In genomic region chr6:17820055-17820454, GRCh38 we compare ENCODE assay signal across 12 cellular contexts.
A peak's percentile ranks its signal among the peaks of the same experiment; 100 is the strongest.
DNase-seq lines count a peak whose midpoint lies in the region; ATAC-seq, FAIRE-seq and TF ChIP-seq lines count a peak whose summit lies in the region.
"Had no signal": no experiment of that assay in that cellular context is flagged by ENCODE, and none has a peak within 500 bp of the region (broad histone marks: within the 10 kb centered on the region; RNA-seq: fewer than 3 reads in every experiment).

No MANE protein-coding gene starts in this region.

- POLR2A ChIA-PET in HepG2 (lab: Yijun Ruan, JAX) = no interaction called here

- TF ChIP-seq POLR2A in HepG2 (IDR thresholded peaks at IDR 0.05; ENCODE audit: insufficient read depth in 1 of 2, low read depth in 2 of 2, low read length in 2 of 2) (no peak), right lobe of liver (IDR thresholded peaks at IDR 0.05) (no peak), erythroblast (IDR thresholded peaks at IDR 0.05; ENCODE audit: low read length) (no peak)

- H3K27ac ChIP-seq in HepG2 (ENCODE audit: extremely low read length, insufficient read depth, low read length) (no peak overlapping the region), right lobe of liver (no peak overlapping the region)
- H3K27ac ChIP-seq: BLaER1, breast epithelium, epithelial cell of prostate had no signal

- H3K4me3 ChIP-seq in HepG2 (replicated peaks in 1 of 3; ENCODE audit: insufficient read depth in 1 of 3, low read depth in 2 of 3, low read length in 3 of 3) = no peak overlapping the region
- H3K4me3 ChIP-seq in right lobe of liver = no peak overlapping the region
- H3K4me3 ChIP-seq: BLaER1, breast epithelium had no signal

- FAIRE-seq in HepG2 (lab: Jason Lieb, UNC) = no peak

- peaks cover 3 to 8% of the 10 kb centered on the region in 2 experiments; a peak in 3 of 5 replicates for H3K36me3 ChIP-seq in HepG2 (replicated peaks in 1 of 2; ENCODE audit: control insufficient read depth in 1 of 2, insufficient read depth in 2 of 2, low read length in 2 of 2)
- H3K36me3 ChIP-seq in right lobe of liver = peaks cover 0 to 4% (median 0%) of the 10 kb centered on the region in 4 donors
- H3K36me3 ChIP-seq: breast epithelium had no signal

- no peak for TF ChIP-seq RAD21 in HepG2 (CRISPR knock-in tag; IDR thresholded peaks at IDR 0.05)

- DNase-seq in HepG2 (ENCODE audit: low spot score) = peak; percentile 32
- DNase-seq in right lobe of liver = no peak
- peak; percentile 75 for DNase-seq in NCI-H510A treated with DMSO at 0.1 percent for 48 hours (lab: John Stamatoyannopoulos, UW)
- DNase-seq in erythroblast (lab: John Stamatoyannopoulos, UW) = peak; percentile 40 to 51
- no peak for DNase-seq in NCI-H446 (lab: John Stamatoyannopoulos, UW)
- no peak for DNase-seq in NCI-H1048 (lab: John Stamatoyannopoulos, UW)
- no peak for DNase-seq in stimulated activated CD8-positive, alpha-beta memory T cell treated with anti-CD3 and anti-CD28 coated beads, Interleukin-4, amount 100 ng/mL, for 48 hours
- DNase-seq: natural killer cell had no signal

- 92% methylated on average over 7 of the region's 7 CpGs for WGBS in HepG2 (ENCODE audit: low lambda C conversion rate)
- 75% methylated on average over 6 of the region's 7 CpGs for WGBS in right lobe of liver (ENCODE audit: insufficient coverage, low coverage, low lambda C conversion rate, missing lambda C conversion rate)

- intact Hi-C loops in HepG2 (cut with micrococcal nuclease; ENCODE audit: unreplicated experiment) (no loop called here), right lobe of liver (cut with DNase I) (no loop called here)

- ATAC-seq in HepG2 = peak; percentile 69
- no peak for ATAC-seq in right lobe of liver
- no peak for ATAC-seq in HG02973 (IDR thresholded peaks at IDR 0.05; ENCODE audit: unreplicated experiment)
- ATAC-seq: natural killer cell had no signal

- H3K79me2 ChIP-seq in HepG2 (ENCODE audit: insufficient read depth, low read length) = no peaks in the 10 kb centered on the region

- BruUV-seq in HepG2 (replicated peaks; lab: Mats Ljungman, UMichigan) = no TSS peak

- no peak overlapping the region for H3K4me2 ChIP-seq in HepG2 (ENCODE audit: low read depth, low read length)
- H3K4me2 ChIP-seq: BLaER1 had no signal

- H4K20me1 ChIP-seq in HepG2 (ENCODE audit: insufficient read depth, low read length) = no peaks in the 10 kb centered on the region
- H4K20me1 ChIP-seq: BLaER1 had no signal

- H3K9me3 ChIP-seq in HepG2 (ENCODE audit: low read length) (no peaks in the 10 kb centered on the region), right lobe of liver (no peaks in the 10 kb centered on the region)
- H3K9me3 ChIP-seq: BLaER1, breast epithelium had no signal

- H3K9ac ChIP-seq in HepG2 (ENCODE audit: insufficient read depth, low read depth, low read length) = no peak overlapping the region
- H3K9ac ChIP-seq: BLaER1 had no signal

- CTCF ChIA-PET in HepG2 (lab: Yijun Ruan, JAX; ENCODE audit: low intra/inter-chr PET ratio, low total read pairs) = no interaction called here

- TF ChIP-seq EP300 in HepG2 (IDR thresholded peaks at IDR 0.05; ENCODE audit: low read depth in 2 of 2, low read length in 2 of 2) (no peak), HepG2 (CRISPR knock-in tag; IDR thresholded peaks at IDR 0.05; ENCODE audit: borderline replicate concordance) (no peak)

- peaks cover 14% of the 10 kb centered on the region for H3K4me1 ChIP-seq in HepG2 (ENCODE audit: insufficient read depth, low read length)
- peaks cover 0 to 11% (median 0%) of the 10 kb centered on the region in 4 donors for H3K4me1 ChIP-seq in right lobe of liver
- H3K4me1 ChIP-seq: BLaER1, breast epithelium had no signal

- no peak overlapping the region for H2AFZ ChIP-seq in HepG2 (ENCODE audit: low read length)

- in situ Hi-C loops in HepG2 (cut with HindIII; ENCODE audit: extremely low pct_ligation_motif_present, low pct_unique_long_range_greater_than_20kb) = no loop called here

- no peaks in the 10 kb centered on the region for H3K27me3 ChIP-seq in HepG2 (ENCODE audit: control insufficient read depth in 1 of 2, insufficient read depth in 2 of 2, low read length in 2 of 2)
- H3K27me3 ChIP-seq in right lobe of liver = no peaks in the 10 kb centered on the region
- H3K27me3 ChIP-seq: BLaER1, breast epithelium had no signal

- TF ChIP-seq CTCF in HepG2 (CRISPR knock-in tag; IDR thresholded peaks at IDR 0.05) = no peak
- no peak for TF ChIP-seq CTCF in right lobe of liver (IDR thresholded peaks at IDR 0.05)

TF ChIP-seq in HepG2, 621 proteins besides CTCF, POLR2A, EP300 and RAD21 (continues in another document):
- TF ChIP-seq, protein P1, sequence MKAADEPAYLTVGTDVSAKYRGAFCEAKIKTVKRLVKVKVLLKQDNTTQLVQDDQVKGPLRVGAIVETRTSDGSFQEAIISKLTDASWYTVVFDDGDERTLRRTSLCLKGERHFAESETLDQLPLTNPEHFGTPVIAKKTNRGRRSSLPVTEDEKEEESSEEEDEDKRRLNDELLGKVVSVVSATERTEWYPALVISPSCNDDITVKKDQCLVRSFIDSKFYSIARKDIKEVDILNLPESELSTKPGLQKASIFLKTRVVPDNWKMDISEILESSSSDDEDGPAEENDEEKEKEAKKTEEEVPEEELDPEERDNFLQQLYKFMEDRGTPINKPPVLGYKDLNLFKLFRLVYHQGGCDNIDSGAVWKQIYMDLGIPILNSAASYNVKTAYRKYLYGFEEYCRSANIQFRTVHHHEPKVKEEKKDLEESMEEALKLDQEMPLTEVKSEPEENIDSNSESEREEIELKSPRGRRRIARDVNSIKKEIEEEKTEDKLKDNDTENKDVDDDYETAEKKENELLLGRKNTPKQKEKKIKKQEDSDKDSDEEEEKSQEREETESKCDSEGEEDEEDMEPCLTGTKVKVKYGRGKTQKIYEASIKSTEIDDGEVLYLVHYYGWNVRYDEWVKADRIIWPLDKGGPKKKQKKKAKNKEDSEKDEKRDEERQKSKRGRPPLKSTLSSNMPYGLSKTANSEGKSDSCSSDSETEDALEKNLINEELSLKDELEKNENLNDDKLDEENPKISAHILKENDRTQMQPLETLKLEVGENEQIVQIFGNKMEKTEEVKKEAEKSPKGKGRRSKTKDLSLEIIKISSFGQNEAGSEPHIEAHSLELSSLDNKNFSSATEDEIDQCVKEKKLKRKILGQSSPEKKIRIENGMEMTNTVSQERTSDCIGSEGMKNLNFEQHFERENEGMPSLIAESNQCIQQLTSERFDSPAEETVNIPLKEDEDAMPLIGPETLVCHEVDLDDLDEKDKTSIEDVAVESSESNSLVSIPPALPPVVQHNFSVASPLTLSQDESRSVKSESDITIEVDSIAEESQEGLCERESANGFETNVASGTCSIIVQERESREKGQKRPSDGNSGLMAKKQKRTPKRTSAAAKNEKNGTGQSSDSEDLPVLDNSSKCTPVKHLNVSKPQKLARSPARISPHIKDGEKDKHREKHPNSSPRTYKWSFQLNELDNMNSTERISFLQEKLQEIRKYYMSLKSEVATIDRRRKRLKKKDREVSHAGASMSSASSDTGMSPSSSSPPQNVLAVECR (CRISPR knock-in tag; IDR thresholded peaks at IDR 0.05; ENCODE audit: borderline replicate concordance) = peak; percentile 27; the same call in 1 of the 2 replicates
- TF ChIP-seq NFE2 (CRISPR knock-in tag; IDR thresholded peaks at IDR 0.05) = peak; percentile 54; the same call in 1 of the 2 replicates
- TF ChIP-seq ZNF652 (CRISPR knock-in tag; IDR thresholded peaks at IDR 0.05; ENCODE audit: borderline replicate concordance, low read depth) = no peak
- TF ChIP-seq ZC3H4 (CRISPR knock-in tag; IDR thresholded peaks at IDR 0.05; ENCODE audit: borderline replicate concordance) = no peak
- TF ChIP-seq MAFK (conservative IDR thresholded peaks at IDR 0.05 in 1 of 2, IDR thresholded peaks at IDR 0.05 in 1 of 2; ENCODE audit: low read length in 2 of 2) = peak in 1 of 2 experiments; percentile 40; a peak in 2 of 4 replicates
- no peak for TF ChIP-seq ZNF24 (IDR thresholded peaks at IDR 0.05)
- TF ChIP-seq RNF219 (CRISPR knock-in tag; IDR thresholded peaks at IDR 0.05) = no peak
- no peak for TF ChIP-seq KDM5A (IDR thresholded peaks at IDR 0.05; ENCODE audit: borderline replicate concordance, low read length)
- TF ChIP-seq ZBTB46 (CRISPR knock-in tag; IDR thresholded peaks at IDR 0.05; ENCODE audit: borderline replicate concordance) = no peak
- TF ChIP-seq RAD51 (IDR thresholded peaks at IDR 0.05; ENCODE audit: borderline replicate concordance) = no peak
- TF ChIP-seq NAIF1 (CRISPR knock-in tag; IDR thresholded peaks at IDR 0.05; ENCODE audit: borderline replicate concordance) = no peak
- TF ChIP-seq TBP (CRISPR knock-in tag; IDR thresholded peaks at IDR 0.05) = no peak
- TF ChIP-seq MEIS2 (CRISPR knock-in tag; IDR thresholded peaks at IDR 0.05) = no peak
- peak; percentile 36; the same call in 1 of the 2 replicates for TF ChIP-seq MAFF (IDR thresholded peaks at IDR 0.05; ENCODE audit: low read depth, low read length)

Comparison
In these comparisons a context has a peak if more than half of its experiments do, and no peak if none do; other contexts are left out.
1. DNase-seq: peak in HepG2 (single experiment), NCI-H510A treated with DMSO at 0.1 percent for 48 hours (single experiment) and erythroblast (2 of 2); none in right lobe of liver (0 of 3), NCI-H446 (0 of 2), NCI-H1048 (single experiment) and stimulated activated CD8-positive, alpha-beta memory T cell treated with anti-CD3 and anti-CD28 coated beads, Interleukin-4, amount 100 ng/mL, for 48 hours (single experiment).